ENCODE assay signal across 8 cellular contexts in genomic region chr20:10427060-10427692, GRCh38. TPM values are rescaled to one million over a fixed set of nuclear protein-coding genes. Genes with fewer than 3 reads are reported as not detected.
DNase-seq lines count a peak whose midpoint lies in the region; ATAC-seq and TF ChIP-seq lines count a peak whose summit lies in the region.

No MANE protein-coding gene starts in this region.

- H3K27ac ChIP-seq in A673 (ENCODE audit: low read depth, low read length, poor library complexity, severe bottlenecking) (peak overlapping the region; percentile 21), osteoblast (ENCODE audit: low read depth, low read length) (no peak overlapping the region)

- no TSS peak for BruUV-seq in A673 (replicated peaks; lab: Mats Ljungman, UMichigan)

- ATAC-seq in HG02973 (IDR thresholded peaks at IDR 0.05; ENCODE audit: unreplicated experiment) = no peak

- POLR2A ChIA-PET in A673 (lab: Charles Lee; ENCODE audit: low non-redundant PET) = no interaction called here

- H3K36me3 ChIP-seq in A673 (ENCODE audit: insufficient read depth, low read length, poor library complexity, severe bottlenecking) (peaks cover 8% of the 10 kb centered on the region), osteoblast (ENCODE audit: insufficient read depth, low read length) (no peaks in the 10 kb centered on the region)

- H3K9me3 ChIP-seq in A673 (ENCODE audit: low read depth, low read length, poor library complexity, severe bottlenecking) = no peaks in the 10 kb centered on the region
- H3K9me3 ChIP-seq in osteoblast (ENCODE audit: low read depth, low read length) = no peaks in the 10 kb centered on the region

- no peak overlapping the region for H3K4me2 ChIP-seq in osteoblast (ENCODE audit: insufficient read depth, low read length)

- H3K4me1 ChIP-seq in A673 (ENCODE audit: insufficient read depth, low read length, poor library complexity, severe bottlenecking) (peaks cover 49% of the 10 kb centered on the region), osteoblast (ENCODE audit: insufficient read depth, low read length) (peaks cover 3% of the 10 kb centered on the region)

- no peaks in the 10 kb centered on the region for H3K27me3 ChIP-seq in A673 (replicated peaks; ENCODE audit: insufficient read depth, low read depth, low read length, poor library complexity)
- no peaks in the 10 kb centered on the region for H3K27me3 ChIP-seq in osteoblast (ENCODE audit: insufficient read depth, low read length)

- peaks cover 4% of the 10 kb centered on the region for H4K20me1 ChIP-seq in osteoblast (ENCODE audit: insufficient read depth, low read length)

- CTCF ChIA-PET in A673 (lab: Charles Lee) = interaction anchor here (0.6 to 0.7 kb wide), 5 partner anchors 13 to 1005 kb away, joined by 3 to 10 read pairs (median 4); no protein-coding TSS in a partner anchor

- peaks cover 79% of the 10 kb centered on the region for H3K79me2 ChIP-seq in osteoblast (ENCODE audit: insufficient read depth, low read length)

- H2AFZ ChIP-seq in osteoblast (ENCODE audit: low read length) = no peak overlapping the region

- intact Hi-C loops in A673 (cut with micrococcal nuclease; ENCODE audit: unreplicated experiment) = loop anchor here (1.0 to 10.0 kb wide), 3 partner anchors 332 to 812 kb away; no protein-coding TSS in a partner anchor

- H3K4me3 ChIP-seq in A673 (ENCODE audit: low read depth, low read length, poor library complexity, severe bottlenecking) = no peak overlapping the region
- H3K4me3 ChIP-seq in GM12865 (ENCODE audit: low read depth, low read length) = no peak overlapping the region
- no peak overlapping the region for H3K4me3 ChIP-seq in fibroblast of pulmonary artery (replicated peaks; ENCODE audit: low read depth, low read length)
- H3K4me3 ChIP-seq in osteoblast (ENCODE audit: insufficient read depth, low read length) = no peak overlapping the region

- peak; percentile 96 for TF ChIP-seq CTCF in A673 (conservative IDR thresholded peaks at IDR 0.05; ENCODE audit: low read depth, low read length)
- TF ChIP-seq CTCF in GM12865 (IDR thresholded peaks at IDR 0.05; ENCODE audit: insufficient read depth, low read depth, low read length, missing control alignments) = peak; percentile 75
- TF ChIP-seq CTCF in fibroblast of pulmonary artery (IDR thresholded peaks at IDR 0.05; ENCODE audit: low read length, missing control alignments) = peak; percentile 88
- peak; percentile 95 for TF ChIP-seq CTCF in osteoblast (IDR thresholded peaks at IDR 0.05; ENCODE audit: extremely low read depth, low read depth, low read length)

- peak; percentile 81 for DNase-seq in A673 (ENCODE audit: low spot score)
- peak; percentile 55 for DNase-seq in GM12865 (ENCODE audit: low read depth)
- peak; percentile 5 for DNase-seq in NCI-H2227 treated with DMSO at 0.1 percent for 48 hours (lab: John Stamatoyannopoulos, UW)
- DNase-seq in activated T-cell treated with anti-CD3 and anti-CD28 coated beads for 48 hours (ENCODE audit: low read depth) = peak; percentile 25
- DNase-seq in fibroblast of pulmonary artery (ENCODE audit: low read depth) = peak; percentile 79
- DNase-seq in osteoblast (ENCODE audit: insufficient read length, low spot score, missing footprints) = no peak
- DNase-seq in GM19240 (ENCODE audit: insufficient read length, low spot score) = no peak

RNA-seq across cellular contexts. Expression of gene MKKS, which starts 6.8 kb away (rescaled TPM):
- total RNA-seq in A673 (2021) (29.2 and 31.9 TPM in 2 replicates), osteoblast (7.6 and 8.8 TPM in 2 replicates)

RNA-seq across cellular contexts. Expression of gene SLX4IP, which starts 7.9 kb away (rescaled TPM):
- 8.5 and 9.8 TPM in 2 replicates for total RNA-seq in A673 (2021)
- 4.0 and 4.7 TPM in 2 replicates for total RNA-seq in osteoblast

Comparison
In these comparisons a context has a peak if more than half of its experiments do, and no peak if none do; other contexts are left out.
1. DNase-seq: peak in A673 (single experiment), GM12865 (single experiment), NCI-H2227 treated with DMSO at 0.1 percent for 48 hours (single experiment), activated T-cell treated with anti-CD3 and anti-CD28 coated beads for 48 hours (single experiment) and fibroblast of pulmonary artery (single experiment); none in osteoblast (single experiment) and GM19240 (single experiment).
2. Peak in every context shown above with its lines, with median percentiles within 50 percentile points of each other: CTCF ChIP-seq.